ENCODE assay signal across 19 cellular contexts in genomic region chr13:113470073-113470472, GRCh38. TPM values are rescaled to one million over a fixed set of nuclear protein-coding genes. Genes with fewer than 3 reads are reported as not detected.
A peak's percentile ranks its signal among the peaks of the same experiment; 100 is the strongest.
DNase-seq lines count a peak whose midpoint lies in the region; ATAC-seq and TF ChIP-seq lines count a peak whose summit lies in the region.
"Had no signal": no experiment of that assay in that cellular context is flagged by ENCODE, and none has a peak within 500 bp of the region (broad histone marks: within the 10 kb centered on the region; RNA-seq: fewer than 3 reads in every experiment).

No MANE protein-coding gene starts in this region.

- H3K4me2 ChIP-seq in neural progenitor cell: no peak overlapping the region

- H3K4me1 Mint-ChIP-seq in activated T-cell treated with anti-CD3 and anti-CD28 coated beads, Interleukin-2, amount 50 U/mL, for 72 hours (ENCODE audit: low read depth): no peaks in the 10 kb centered on the region
- H3K4me1 Mint-ChIP-seq in activated T-cell treated with anti-CD3 and anti-CD28 coated beads, Interleukin-2, amount 50 U/mL, for 4 hours (ENCODE audit: low read depth): peaks cover 4% of the 10 kb centered on the region
- peaks cover 18% of the 10 kb centered on the region for H3K4me1 Mint-ChIP-seq in WTC11
- peaks cover 26% of the 10 kb centered on the region for H3K4me1 Mint-ChIP-seq in neural progenitor cell
- H3K4me1 Mint-ChIP-seq in T-cell: peaks cover 0 to 5% (median 4%) of the 10 kb centered on the region in 3 donors

- CTCF ChIA-PET in WTC11 (lab: Charles Lee) (no interaction called here), T-cell (lab: Charles Lee) (no interaction called here)

- H3K9me3 ChIP-seq in neural progenitor cell (ENCODE audit: low read depth): no peaks in the 10 kb centered on the region
- H3K9me3 ChIP-seq: Peyer's patch had no signal

- no peak overlapping the region for H3K4me3 ChIP-seq in neural progenitor cell
- H3K4me3 ChIP-seq: Peyer's patch had no signal

- no peaks in the 10 kb centered on the region for H4K20me1 ChIP-seq in neural progenitor cell (ENCODE audit: low read depth)

- no peaks in the 10 kb centered on the region for H3K27me3 ChIP-seq in neural progenitor cell
- H3K27me3 ChIP-seq: Peyer's patch had no signal

- H3K4me3 Mint-ChIP-seq in activated T-cell treated with anti-CD3 and anti-CD28 coated beads, Interleukin-2, amount 50 U/mL, for 72 hours: no peak overlapping the region
- no peak overlapping the region for H3K4me3 Mint-ChIP-seq in activated T-cell treated with anti-CD3 and anti-CD28 coated beads, Interleukin-2, amount 50 U/mL, for 4 hours
- H3K4me3 Mint-ChIP-seq in WTC11 (no peak overlapping the region), neural progenitor cell (no peak overlapping the region), T-cell (no peak overlapping the region)
- H3K4me3 Mint-ChIP-seq: CD4-positive, CD25-positive, alpha-beta regulatory T cell; H9 had no signal

- no peak overlapping the region for H2AFZ ChIP-seq in neural progenitor cell (replicated peaks)

- no peaks in the 10 kb centered on the region for H3K27me3 Mint-ChIP-seq in activated T-cell treated with anti-CD3 and anti-CD28 coated beads, Interleukin-2, amount 50 U/mL, for 72 hours (ENCODE audit: low read depth)
- H3K27me3 Mint-ChIP-seq in activated T-cell treated with anti-CD3 and anti-CD28 coated beads, Interleukin-2, amount 50 U/mL, for 4 hours (ENCODE audit: low read depth): no peaks in the 10 kb centered on the region
- H3K27me3 Mint-ChIP-seq in WTC11 (ENCODE audit: low read depth) (no peaks in the 10 kb centered on the region), neural progenitor cell (ENCODE audit: insufficient read depth, low read depth) (no peaks in the 10 kb centered on the region), T-cell (no peaks in the 10 kb centered on the region)
- H3K27me3 Mint-ChIP-seq: CD4-positive, CD25-positive, alpha-beta regulatory T cell had no signal

- TF ChIP-seq CTCF in WTC11 (IDR thresholded peaks at IDR 0.05): no peak
- no peak for TF ChIP-seq CTCF in neural progenitor cell (IDR thresholded peaks at IDR 0.05)

- H3K79me2 ChIP-seq in neural progenitor cell (ENCODE audit: low read depth): peaks cover 37% of the 10 kb centered on the region

- no peak for DNase-seq in activated T-cell treated with anti-CD3 and anti-CD28 coated beads, Interleukin-2, amount 50 U/mL, for 72 hours
- DNase-seq in activated T-cell treated with anti-CD3 and anti-CD28 coated beads, Interleukin-2, amount 50 U/mL, for 4 hours: no peak
- no peak for DNase-seq in WTC11 (ENCODE audit: low spot score)
- DNase-seq in neural progenitor cell (ENCODE audit: low spot score): no peak
- no peak for DNase-seq in kidney glomerular epithelial cell (lab: John Stamatoyannopoulos, UW)
- no peak for DNase-seq in T-cell
- DNase-seq: CD4-positive, CD25-positive, alpha-beta regulatory T cell; H9; NCI-H1105 treated with DMSO at 0.1 percent for 48 hours; NCI-H1930; NCI-H2107; NCI-H446 treated with DMSO at 0.1 percent for 48 hours; NCI-H526; OCI-M1; Peyer's patch; SHP77 treated with DMSO at 0.1 percent for 48 hours had no signal

- POLR2A ChIA-PET in WTC11 (lab: Charles Lee): no interaction called here
- POLR2A ChIA-PET in T-cell (lab: Charles Lee): no interaction called here

- H3K27ac Mint-ChIP-seq in activated T-cell treated with anti-CD3 and anti-CD28 coated beads, Interleukin-2, amount 50 U/mL, for 72 hours: peak overlapping the region; percentile 34
- H3K27ac Mint-ChIP-seq in WTC11 (peak overlapping the region; percentile 72; the same call in 1 of the 2 replicates), neural progenitor cell (peak overlapping the region; percentile 38), T-cell (no peak overlapping the region)
- H3K27ac Mint-ChIP-seq: CD4-positive, CD25-positive, alpha-beta regulatory T cell had no signal

- peaks cover 33% of the 10 kb centered on the region for H3F3A ChIP-seq in neural progenitor cell (ENCODE audit: low read depth)

- H3K27ac ChIP-seq in neural progenitor cell: no peak overlapping the region
- H3K27ac ChIP-seq: HL-60, Peyer's patch had no signal

- H3K4me1 ChIP-seq in neural progenitor cell: peaks cover 14% of the 10 kb centered on the region
- H3K4me1 ChIP-seq: Peyer's patch had no signal

- peaks cover 3% of the 10 kb centered on the region for H3K36me3 ChIP-seq in neural progenitor cell

- ATAC-seq in activated T-cell treated with anti-CD3 and anti-CD28 coated beads, Interleukin-2, amount 50 U/mL, for 72 hours (replicated peaks in 1 of 2): no peak
- ATAC-seq in activated T-cell treated with anti-CD3 and anti-CD28 coated beads, Interleukin-2, amount 50 U/mL, for 4 hours: no peak
- ATAC-seq in WTC11 (no peak), GM21619 (IDR thresholded peaks at IDR 0.05; ENCODE audit: unreplicated experiment) (no peak), HG03571 (IDR thresholded peaks at IDR 0.05; ENCODE audit: unreplicated experiment) (no peak), T-cell (replicated peaks in 1 of 4) (no peak)

- H3K9ac ChIP-seq in neural progenitor cell: no peak overlapping the region

- H3K9me3 Mint-ChIP-seq in activated T-cell treated with anti-CD3 and anti-CD28 coated beads, Interleukin-2, amount 50 U/mL, for 72 hours: no peaks in the 10 kb centered on the region
- no peaks in the 10 kb centered on the region for H3K9me3 Mint-ChIP-seq in activated T-cell treated with anti-CD3 and anti-CD28 coated beads, Interleukin-2, amount 50 U/mL, for 4 hours
- H3K9me3 Mint-ChIP-seq in WTC11 (no peaks in the 10 kb centered on the region), neural progenitor cell (peaks cover 10% of the 10 kb centered on the region), T-cell (no peaks in the 10 kb centered on the region)
- H3K9me3 Mint-ChIP-seq: CD4-positive, CD25-positive, alpha-beta regulatory T cell; H9 had no signal

- peaks cover 4 to 5% of the 10 kb centered on the region in 2 donors for H3K36me3 Mint-ChIP-seq in activated T-cell treated with anti-CD3 and anti-CD28 coated beads, Interleukin-2, amount 50 U/mL, for 72 hours (ENCODE audit: insufficient read depth in 2 of 2)
- peaks cover 22% of the 10 kb centered on the region for H3K36me3 Mint-ChIP-seq in activated T-cell treated with anti-CD3 and anti-CD28 coated beads, Interleukin-2, amount 50 U/mL, for 4 hours (ENCODE audit: insufficient read depth)
- H3K36me3 Mint-ChIP-seq in WTC11 (peaks cover 56% of the 10 kb centered on the region), neural progenitor cell (peaks cover 43% of the 10 kb centered on the region), T-cell (peaks cover 41% of the 10 kb centered on the region)

TF ChIP-seq in WTC11, 78 proteins besides CTCF, POLR2A, EP300 and RAD21 (continues in another document):
- TF ChIP-seq RELA (CRISPR knock-in tag; IDR thresholded peaks at IDR 0.05; ENCODE audit: borderline replicate concordance) (no peak), IRF2 (CRISPR knock-in tag; IDR thresholded peaks at IDR 0.05; ENCODE audit: borderline replicate concordance, low read depth) (no peak), AFF4 (CRISPR knock-in tag; IDR thresholded peaks at IDR 0.05; ENCODE audit: borderline replicate concordance) (no peak)

RNA-seq across cellular contexts. Expression of gene ADPRHL1, which starts 16.8 kb away (rescaled TPM):
- 1 to 10 TPM; 1.4 to 2.1 TPM for total RNA-seq in activated T-cell treated with anti-CD3 and anti-CD28 coated beads, Interleukin-2, amount 50 U/mL, for 72 hours
- total RNA-seq in activated T-cell treated with anti-CD3 and anti-CD28 coated beads, Interleukin-2, amount 50 U/mL, for 4 hours: under 1 TPM; 0.54 to 0.81 (median 0.79) TPM
- total RNA-seq in WTC11 (2021) (1.0 to 1.5 TPM (median 1.4 TPM) in 3 replicates), neural progenitor cell (ENCODE audit: low replicate concordance) (0.22 and 0.43 TPM in 2 replicates), T-cell (1 to 10 TPM in 2 of 5 donors, under 1 TPM in 3; 0.37 to 1.7 (median 0.92) TPM)

RNA-seq across cellular contexts. Expression of gene DCUN1D2, which starts 20.4 kb away (rescaled TPM):
- 10 to 100 TPM; 24.6 to 26.2 TPM for total RNA-seq in activated T-cell treated with anti-CD3 and anti-CD28 coated beads, Interleukin-2, amount 50 U/mL, for 72 hours
- total RNA-seq in activated T-cell treated with anti-CD3 and anti-CD28 coated beads, Interleukin-2, amount 50 U/mL, for 4 hours: 10 to 100 TPM; 11.1 to 13.7 (median 12.4) TPM
- total RNA-seq in WTC11 (2021) (34.0 to 42.5 TPM (median 36.0 TPM) in 3 replicates), neural progenitor cell (ENCODE audit: low replicate concordance) (17.4 and 23.8 TPM in 2 replicates), T-cell (10 to 100 TPM; 18.7 to 27.7 (median 25.3) TPM)

Comparison
In these comparisons a context has a peak if more than half of its experiments do, and no peak if none do; other contexts are left out.
1. H3K27ac Mint-ChIP-seq: peak in activated T-cell treated with anti-CD3 and anti-CD28 coated beads, Interleukin-2, amount 50 U/mL, for 72 hours (single experiment), WTC11 (single experiment) and neural progenitor cell (single experiment); none in T-cell (0 of 2).